Comparison of ENCODE assay signal across 1 cellular context in the genomic region with DNA sequence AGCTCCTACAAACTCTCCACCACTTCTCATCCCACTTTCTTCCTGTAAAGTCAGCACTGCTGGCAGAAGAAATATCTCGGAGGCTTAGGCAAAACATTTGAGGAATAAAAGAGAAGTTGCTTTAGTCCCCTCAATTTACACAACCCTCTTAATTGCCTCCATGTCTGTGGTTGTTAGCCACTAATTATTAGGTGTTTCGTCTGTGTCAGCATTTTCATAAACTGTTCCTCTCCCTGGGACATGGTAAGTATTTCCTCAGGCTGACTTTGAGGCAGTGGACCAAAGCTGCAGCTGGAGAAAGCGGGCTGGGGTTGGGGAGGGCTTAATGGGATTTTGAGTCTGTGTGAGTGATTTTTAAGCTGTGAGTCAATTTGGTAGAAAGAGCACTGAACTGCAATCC.
A peak's percentile ranks its signal among the peaks of the same experiment; 100 is the strongest.
TF ChIP-seq lines count a peak whose summit lies in the region.

No MANE protein-coding gene starts in this region.

TF ChIP-seq in IMR-90, 13 proteins besides CTCF, POLR2A, EP300 and RAD21:
- no peak for TF ChIP-seq MAZ (IDR thresholded peaks at IDR 0.05; ENCODE audit: borderline replicate concordance, low read depth, low read length)
- peak; percentile 90 for TF ChIP-seq MAFK (IDR thresholded peaks at IDR 0.05; ENCODE audit: low read depth, low read length)
